Comparison of ENCODE assay signal across 8 cellular contexts in the genomic region with DNA sequence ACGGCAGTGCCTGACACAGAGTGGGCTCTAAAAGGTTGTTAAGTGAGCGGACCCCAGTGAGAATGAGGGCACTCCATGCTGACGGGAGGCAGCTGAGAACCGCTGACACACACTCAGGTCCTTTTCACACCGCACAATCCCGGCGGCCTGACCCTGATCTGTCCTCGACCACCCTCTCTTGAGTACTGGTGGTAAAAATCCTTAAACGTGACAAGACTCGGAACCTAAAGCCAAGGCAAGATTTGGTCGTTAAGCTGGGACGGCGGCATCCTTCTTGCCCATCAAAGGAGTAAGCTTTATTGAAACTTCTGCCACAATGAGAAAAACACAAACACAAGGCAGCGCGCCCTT. TPM values are rescaled to one million over a fixed set of nuclear protein-coding genes. Genes with fewer than 3 reads are reported as not detected.
DNase-seq lines count a peak whose midpoint lies in the region; TF ChIP-seq lines count a peak whose summit lies in the region.

No MANE protein-coding gene starts in this region.

- H3K4me1 Mint-ChIP-seq in chondrocyte (ENCODE audit: low read depth): peaks cover 22% of the 10 kb centered on the region

- no peak for TF ChIP-seq POLR2A in thyroid gland (IDR thresholded peaks at IDR 0.05)

- DNase-seq in NCI-H345 treated with DMSO at 0.1 percent for 48 hours (lab: John Stamatoyannopoulos, UW; ENCODE audit: unreplicated experiment): peak; percentile 22
- DNase-seq in NCI-H345 (lab: John Stamatoyannopoulos, UW): no peak
- peak; percentile 65 for DNase-seq in NCI-H748 (lab: John Stamatoyannopoulos, UW; ENCODE audit: unreplicated experiment)
- DNase-seq in chondrocyte (ENCODE audit: low spot score): no peak
- peak in 1 of 2 donors; percentile 2 for DNase-seq in thyroid gland
- DNase-seq in CD1c-positive myeloid dendritic cell (ENCODE audit: extremely low spot score): no peak

- H3K36me3 Mint-ChIP-seq in chondrocyte (ENCODE audit: low read depth): peaks cover 11% of the 10 kb centered on the region

- under 1% methylated on average over 15 of the region's 15 CpGs for WGBS in liver
- WGBS in thyroid gland, 2 donors: 0 to 1% methylated on average over 13 to 15 of the region's 15 CpGs

- H3K4me3 ChIP-seq in HEK293 (ENCODE audit: low read depth, low read length) (peak overlapping the region; percentile 92), liver (ENCODE audit: low read depth in 1 of 3, low read length in 3 of 3) (peak overlapping the region; percentile 84 to 97 (median 94)), thyroid gland (replicated peaks in 1 of 3) (peak overlapping the region; percentile 87 to 99 (median 89))

- H3K27me3 ChIP-seq in liver (ENCODE audit: control insufficient read depth in 4 of 4, insufficient read depth in 4 of 4, low read length in 3 of 4) (no peaks in the 10 kb centered on the region), thyroid gland (no peaks in the 10 kb centered on the region)

- POLR2A ChIA-PET in HEK293 (lab: Yijun Ruan, JAX): no interaction called here

- H3K9ac ChIP-seq in liver (ENCODE audit: low read depth in 1 of 2, low read length in 2 of 2): peak overlapping the region; percentile 5 to 78

- TF ChIP-seq RAD21 in liver (IDR thresholded peaks at IDR 0.05): no peak

- H3K4me1 ChIP-seq in HEK293 (ENCODE audit: control insufficient read depth, insufficient read depth, low read length) (no peaks in the 10 kb centered on the region; the same call in 1 of the 2 replicates), liver (ENCODE audit: control insufficient read depth in 4 of 4, insufficient read depth in 4 of 4, low read length in 3 of 4) (peaks cover 3 to 18% (median 7%) of the 10 kb centered on the region in 4 donors), thyroid gland (peaks cover 10 to 15% of the 10 kb centered on the region in 2 donors)

- no peaks in the 10 kb centered on the region for H3K9me3 ChIP-seq in HEK293 (ENCODE audit: control insufficient read depth, insufficient read depth, low read depth, low read length)
- no peaks in the 10 kb centered on the region for H3K9me3 ChIP-seq in liver (ENCODE audit: control insufficient read depth in 4 of 4, low read length in 3 of 4)
- no peaks in the 10 kb centered on the region for H3K9me3 ChIP-seq in thyroid gland

- H3K27me3 Mint-ChIP-seq in chondrocyte (ENCODE audit: low read depth): no peaks in the 10 kb centered on the region

- TF ChIP-seq CTCF in HEK293 (tag by site-specific recombination; IDR thresholded peaks at IDR 0.05): no peak
- TF ChIP-seq CTCF in chondrocyte (IDR thresholded peaks at IDR 0.05): peak; percentile 16
- TF ChIP-seq CTCF in liver (IDR thresholded peaks at IDR 0.05; ENCODE audit: low read depth, low read length, missing input control): no peak
- TF ChIP-seq CTCF in thyroid gland (IDR thresholded peaks at IDR 0.05): no peak

- peak overlapping the region; percentile 79 for H3K27ac Mint-ChIP-seq in chondrocyte (ENCODE audit: unreplicated experiment)

- H3K36me3 ChIP-seq in HEK293 (ENCODE audit: control insufficient read depth in 2 of 2, insufficient read depth in 1 of 2, low read length in 2 of 2) (peaks cover 24 to 39% of the 10 kb centered on the region in 2 experiments; a peak in 2 of 3 replicates), liver (ENCODE audit: control insufficient read depth in 4 of 4, insufficient read depth in 3 of 4, low read depth in 1 of 4, low read length in 3 of 4) (peaks cover 3 to 31% (median 20%) of the 10 kb centered on the region in 4 donors), thyroid gland (peaks cover 11 to 12% of the 10 kb centered on the region in 2 donors)

- H3K9me3 Mint-ChIP-seq in chondrocyte (ENCODE audit: low read depth): no peaks in the 10 kb centered on the region

- peak overlapping the region; percentile 88 for H3K4me3 Mint-ChIP-seq in chondrocyte (ENCODE audit: unreplicated experiment)

- CTCF ChIA-PET in HEK293 (lab: Yijun Ruan, JAX): interaction anchor here (0.6 kb wide), 2 partner anchors 30 to 1748 kb away, joined by 3 read pairs; no protein-coding TSS in a partner anchor

- H3K27ac ChIP-seq in HEK293 (ENCODE audit: extremely low read depth, low read depth, low read length) (peak overlapping the region; percentile 83), liver (ENCODE audit: low read depth in 1 of 2, low read length in 2 of 2) (peak overlapping the region; percentile 53 to 70), thyroid gland (peak overlapping the region; percentile 52 to 66 (median 56))

- intact Hi-C loops in thyroid gland (cut with DNase I): no loop called here

TF ChIP-seq in HEK293, 187 proteins besides CTCF, POLR2A, EP300 and RAD21:
- TF ChIP-seq ZNF266 (tag by site-specific recombination; IDR thresholded peaks at IDR 0.05; ENCODE audit: low read depth) (no peak), ZSCAN16 (tag by site-specific recombination; IDR thresholded peaks at IDR 0.05) (no peak), ZNF354C (tag by site-specific recombination; IDR thresholded peaks at IDR 0.05; ENCODE audit: borderline replicate concordance, low read depth) (no peak), MYNN (tag by site-specific recombination; IDR thresholded peaks at IDR 0.05; ENCODE audit: borderline replicate concordance) (no peak), ZNF175 (tag by site-specific recombination; IDR thresholded peaks at IDR 0.05) (no peak), ZNF335 (tag by site-specific recombination; conservative IDR thresholded peaks at IDR 0.05) (peak; percentile 94), ZNF560 (tag by site-specific recombination; IDR thresholded peaks at IDR 0.05; ENCODE audit: borderline replicate concordance) (no peak), ZNF677 (tag by site-specific recombination; IDR thresholded peaks at IDR 0.05) (no peak), ZNF221 (tag by site-specific recombination; IDR thresholded peaks at IDR 0.05; ENCODE audit: borderline replicate concordance) (no peak)

TF ChIP-seq in liver, 16 proteins besides CTCF, POLR2A, EP300 and RAD21:
- no peak for TF ChIP-seq GABPA (IDR thresholded peaks at IDR 0.05 in 1 of 2, conservative IDR thresholded peaks at IDR 0.05 in 1 of 2)
- TF ChIP-seq HNF4G (IDR thresholded peaks at IDR 0.05): no peak
- TF ChIP-seq TAF1 (conservative IDR thresholded peaks at IDR 0.05): no peak
- no peak for TF ChIP-seq HNF4A (conservative IDR thresholded peaks at IDR 0.05)
- TF ChIP-seq, protein P1, sequence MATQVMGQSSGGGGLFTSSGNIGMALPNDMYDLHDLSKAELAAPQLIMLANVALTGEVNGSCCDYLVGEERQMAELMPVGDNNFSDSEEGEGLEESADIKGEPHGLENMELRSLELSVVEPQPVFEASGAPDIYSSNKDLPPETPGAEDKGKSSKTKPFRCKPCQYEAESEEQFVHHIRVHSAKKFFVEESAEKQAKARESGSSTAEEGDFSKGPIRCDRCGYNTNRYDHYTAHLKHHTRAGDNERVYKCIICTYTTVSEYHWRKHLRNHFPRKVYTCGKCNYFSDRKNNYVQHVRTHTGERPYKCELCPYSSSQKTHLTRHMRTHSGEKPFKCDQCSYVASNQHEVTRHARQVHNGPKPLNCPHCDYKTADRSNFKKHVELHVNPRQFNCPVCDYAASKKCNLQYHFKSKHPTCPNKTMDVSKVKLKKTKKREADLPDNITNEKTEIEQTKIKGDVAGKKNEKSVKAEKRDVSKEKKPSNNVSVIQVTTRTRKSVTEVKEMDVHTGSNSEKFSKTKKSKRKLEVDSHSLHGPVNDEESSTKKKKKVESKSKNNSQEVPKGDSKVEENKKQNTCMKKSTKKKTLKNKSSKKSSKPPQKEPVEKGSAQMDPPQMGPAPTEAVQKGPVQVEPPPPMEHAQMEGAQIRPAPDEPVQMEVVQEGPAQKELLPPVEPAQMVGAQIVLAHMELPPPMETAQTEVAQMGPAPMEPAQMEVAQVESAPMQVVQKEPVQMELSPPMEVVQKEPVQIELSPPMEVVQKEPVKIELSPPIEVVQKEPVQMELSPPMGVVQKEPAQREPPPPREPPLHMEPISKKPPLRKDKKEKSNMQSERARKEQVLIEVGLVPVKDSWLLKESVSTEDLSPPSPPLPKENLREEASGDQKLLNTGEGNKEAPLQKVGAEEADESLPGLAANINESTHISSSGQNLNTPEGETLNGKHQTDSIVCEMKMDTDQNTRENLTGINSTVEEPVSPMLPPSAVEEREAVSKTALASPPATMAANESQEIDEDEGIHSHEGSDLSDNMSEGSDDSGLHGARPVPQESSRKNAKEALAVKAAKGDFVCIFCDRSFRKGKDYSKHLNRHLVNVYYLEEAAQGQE (IDR thresholded peaks at IDR 0.05): no peak
- no peak for TF ChIP-seq YY1 (IDR thresholded peaks at IDR 0.05)
- no peak for TF ChIP-seq EGR1 (IDR thresholded peaks at IDR 0.05; ENCODE audit: low read depth in 2 of 2)
- no peak for TF ChIP-seq FOXA1 (IDR thresholded peaks at IDR 0.05)
- TF ChIP-seq, protein P2, sequence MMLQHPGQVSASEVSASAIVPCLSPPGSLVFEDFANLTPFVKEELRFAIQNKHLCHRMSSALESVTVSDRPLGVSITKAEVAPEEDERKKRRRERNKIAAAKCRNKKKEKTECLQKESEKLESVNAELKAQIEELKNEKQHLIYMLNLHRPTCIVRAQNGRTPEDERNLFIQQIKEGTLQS (IDR thresholded peaks at IDR 0.05): no peak
- TF ChIP-seq MAX (IDR thresholded peaks at IDR 0.05): no peak
- no peak for TF ChIP-seq FOXA2 (IDR thresholded peaks at IDR 0.05)
- TF ChIP-seq NR2F2 (IDR thresholded peaks at IDR 0.05): no peak
- no peak for TF ChIP-seq ZBTB33 (IDR thresholded peaks at IDR 0.05)
- TF ChIP-seq RXRA (IDR thresholded peaks at IDR 0.05): no peak
- no peak for TF ChIP-seq SP1 (IDR thresholded peaks at IDR 0.05)
- no peak for TF ChIP-seq JUND (IDR thresholded peaks at IDR 0.05)

RNA-seq across cellular contexts. Expression of gene TMX3, which starts 0.6 kb away (rescaled TPM):
- total RNA-seq in chondrocyte (49.6 to 71.2 TPM (median 51.2 TPM) in 3 replicates), liver (10 to 100 TPM; 16.8 to 38.6 TPM), thyroid gland (10 to 100 TPM; 38.4 to 72.2 (median 48.8) TPM)
- polyA plus RNA-seq in liver: 10 to 100 TPM in 1 of 2 donors, 1 to 10 TPM in 1; 9.0 to 23.7 TPM

Comparison
In these comparisons a context has a peak if more than half of its experiments do, and no peak if none do; other contexts are left out.
1. DNase-seq: peak in NCI-H345 treated with DMSO at 0.1 percent for 48 hours (single experiment) and NCI-H748 (single experiment); none in NCI-H345 (single experiment), chondrocyte (single experiment) and CD1c-positive myeloid dendritic cell (single experiment).
2. Peak in every context shown above with its lines, with median percentiles within 50 percentile points of each other: H3K27ac ChIP-seq and H3K4me3 ChIP-seq.